Comparison of ENCODE assay signal across 23 cellular contexts in genomic region chr4:6881908-6882307, GRCh38.
"Had no signal": no experiment of that assay in that cellular context is flagged by ENCODE, and none has a peak within 500 bp of the region (broad histone marks: within the 10 kb centered on the region; RNA-seq: fewer than 3 reads in every experiment).

No MANE protein-coding gene starts in this region.

- H3K9me3 Mint-ChIP-seq: naive thymus-derived CD8-positive, alpha-beta T cell; nephron progenitor cell; type B pancreatic cell had no signal

- H3K27ac ChIP-seq: esophagus muscularis mucosa, foreskin keratinocyte, gastroesophageal sphincter, heart left ventricle, hepatocyte, left lung, neutrophil, prostate gland, stomach, tibial artery had no signal

- H3K27ac Mint-ChIP-seq: nephron progenitor cell, type B pancreatic cell had no signal

- H3K4me3 ChIP-seq: esophagus muscularis mucosa, gastroesophageal sphincter, heart left ventricle, hepatocyte, left lung, prostate gland, smooth muscle cell, stomach, tibial artery had no signal

- H3K27me3 Mint-ChIP-seq: naive thymus-derived CD8-positive, alpha-beta T cell; type B pancreatic cell had no signal

- H3K4me2 ChIP-seq: hepatocyte, smooth muscle cell had no signal

- H3K27me3 ChIP-seq: esophagus muscularis mucosa, foreskin keratinocyte, gastroesophageal sphincter, heart left ventricle, hepatocyte, left lung, neutrophil, stomach, tibial artery had no signal

- H2AFZ ChIP-seq: hepatocyte had no signal

- H3K9me3 ChIP-seq: esophagus muscularis mucosa, gastroesophageal sphincter, heart left ventricle, left lung, neutrophil, prostate gland, stomach, tibial artery had no signal

- DNase-seq: effector CD8-positive, alpha-beta T cell; foreskin keratinocyte; heart left ventricle; kidney; left lung; mesendoderm; naive thymus-derived CD8-positive, alpha-beta T cell; nephron progenitor cell; stimulated activated CD4-positive, alpha-beta T cell treated with anti-CD3 and anti-CD28 coated beads, Interleukin-12 subunit alpha, Interleukin-12 subunit beta, amount 100 ng/mL, for 4 hours; stimulated activated CD4-positive, alpha-beta T cell treated with anti-CD3 and anti-CD28 coated beads, Interleukin-1b, Interleukin-23, amount 100 ng/mL, for 48 hours; stimulated activated CD4-positive, alpha-beta T cell treated with anti-CD3 and anti-CD28 coated beads, Interleukin-4, amount 100 ng/mL, for 1 hour; stimulated activated CD8-positive, alpha-beta memory T cell treated with anti-CD3 and anti-CD28 coated beads, Interleukin-4, amount 100 ng/mL, for 48 hours; stimulated activated naive CD4-positive, alpha-beta T cell treated with Interleukin-2 at 50 U/mL for 16 hours; stomach; tibial artery had no signal

- ATAC-seq: foreskin keratinocyte; gastroesophageal sphincter; heart left ventricle; left lung; naive thymus-derived CD8-positive, alpha-beta T cell; sciatic nerve had no signal

- H3K4me1 ChIP-seq: prostate gland had no signal

- H3K4me3 Mint-ChIP-seq: naive thymus-derived CD8-positive, alpha-beta T cell; nephron progenitor cell; type B pancreatic cell had no signal
